In the genomic region with DNA sequence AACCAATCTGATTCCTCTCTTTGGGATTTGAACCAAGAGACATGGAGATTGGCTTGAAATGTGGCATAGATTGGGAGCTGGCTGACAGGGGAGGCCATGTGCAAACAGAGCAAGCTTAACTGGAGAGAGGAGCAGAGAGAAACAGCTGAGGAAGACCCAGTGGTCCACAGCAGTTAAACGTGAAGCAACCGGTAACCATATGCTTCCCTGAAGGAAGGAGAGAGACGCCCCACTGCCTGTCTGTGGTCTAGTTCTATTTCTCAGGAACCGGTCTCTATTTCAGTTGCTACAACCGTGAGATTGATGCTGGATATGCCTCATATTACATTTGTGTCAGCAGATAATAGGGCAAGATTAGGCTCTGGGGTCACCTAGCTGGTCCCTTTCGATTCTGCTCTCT, we compare ENCODE assay signal across 1 cellular context.
TF ChIP-seq lines count a peak whose summit lies in the region.

No MANE protein-coding gene starts in this region.

TF ChIP-seq in H1, 55 proteins besides CTCF, POLR2A, EP300 and RAD21:
- TF ChIP-seq EZH2 (IDR thresholded peaks at IDR 0.05; ENCODE audit: low read depth, low read length, severe bottlenecking) (no peak), CREB1 (IDR thresholded peaks at IDR 0.05) (no peak), MAFK (IDR thresholded peaks at IDR 0.05; ENCODE audit: low read depth, low read length) (no peak), KDM5A (IDR thresholded peaks at IDR 0.05; ENCODE audit: low read length) (no peak), KDM4A (IDR thresholded peaks at IDR 0.05; ENCODE audit: low read depth, low read length, severe bottlenecking) (no peak), TAF7 (optimal IDR thresholded peaks at IDR 0.05; ENCODE audit: borderline replicate concordance, low read depth, low read length) (no peak), ASH2L (IDR thresholded peaks at IDR 0.05; ENCODE audit: low read length) (no peak), SP4 (IDR thresholded peaks at IDR 0.05; ENCODE audit: low read length) (no peak), SIRT6 (IDR thresholded peaks at IDR 0.05; ENCODE audit: low read length) (no peak), RFX5 (IDR thresholded peaks at IDR 0.05; ENCODE audit: borderline replicate concordance, low read depth, low read length) (no peak), CBX5 (IDR thresholded peaks at IDR 0.05; ENCODE audit: low read depth, low read length) (no peak), HDAC2 (IDR thresholded peaks at IDR 0.05; ENCODE audit: borderline replicate concordance in 1 of 2, low read depth in 2 of 2, low read length in 2 of 2) (no peak)
- TF ChIP-seq, protein P1, sequence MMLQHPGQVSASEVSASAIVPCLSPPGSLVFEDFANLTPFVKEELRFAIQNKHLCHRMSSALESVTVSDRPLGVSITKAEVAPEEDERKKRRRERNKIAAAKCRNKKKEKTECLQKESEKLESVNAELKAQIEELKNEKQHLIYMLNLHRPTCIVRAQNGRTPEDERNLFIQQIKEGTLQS (IDR thresholded peaks at IDR 0.05; ENCODE audit: insufficient read depth, low read depth, low read length): no peak
- TF ChIP-seq, protein P2, sequence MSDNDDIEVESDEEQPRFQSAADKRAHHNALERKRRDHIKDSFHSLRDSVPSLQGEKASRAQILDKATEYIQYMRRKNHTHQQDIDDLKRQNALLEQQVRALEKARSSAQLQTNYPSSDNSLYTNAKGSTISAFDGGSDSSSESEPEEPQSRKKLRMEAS (IDR thresholded peaks at IDR 0.05): no peak
